ENCODE assay signal across 20 cellular contexts in the genomic region with DNA sequence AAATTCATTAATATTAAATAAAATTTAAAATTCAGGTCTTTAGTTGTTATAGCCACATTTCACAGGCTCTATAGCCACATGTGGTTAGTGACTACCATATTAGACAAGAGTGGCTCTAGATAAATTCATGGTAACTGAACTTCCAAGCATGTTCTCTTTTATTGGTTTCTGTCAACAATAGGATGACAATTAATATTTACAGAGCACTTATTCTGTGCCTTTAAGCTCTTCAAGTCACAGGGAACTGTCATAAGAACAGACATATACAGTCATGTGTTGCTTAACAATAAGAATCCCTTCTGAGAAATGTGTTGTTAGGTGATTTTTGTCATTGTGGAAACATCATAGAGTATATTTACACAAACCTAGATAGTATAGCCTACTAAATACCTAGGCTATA.
"Had no signal": no experiment of that assay in that cellular context is flagged by ENCODE, and none has a peak within 500 bp of the region (broad histone marks: within the 10 kb centered on the region; RNA-seq: fewer than 3 reads in every experiment).

No MANE protein-coding gene starts in this region.

- H3K27ac ChIP-seq: HL-60, KMS-11, SJSA1, SK-N-MC had no signal

- H3K36me3 ChIP-seq: SJSA1 had no signal

- DNase-seq: Kasumi-1, NCI-H1092, NCI-H1105 treated with DMSO at 0.1 percent for 48 hours, NCI-H1417 treated with DMSO at 0.1 percent for 48 hours, NCI-H1694, NCI-H187 treated with DMSO at 0.1 percent for 48 hours, NCI-H2081 treated with DMSO at 0.1 percent for 48 hours, NCI-H2227 treated with DMSO at 0.1 percent for 48 hours, NCI-H446 treated with DMSO at 0.1 percent for 48 hours, NCI-H524 treated with DMSO at 0.1 percent for 48 hours, NCI-H69, Right ventricle myocardium superior, RPMI8226, SIG-M5, T-cell had no signal

- H3K4me1 ChIP-seq: SJSA1 had no signal

- H3K9me3 ChIP-seq: SJSA1 had no signal

- H3K4me3 ChIP-seq: K562, SJSA1, SK-N-MC had no signal
